Comparison of ENCODE assay signal across 1 cellular context in the genomic region with DNA sequence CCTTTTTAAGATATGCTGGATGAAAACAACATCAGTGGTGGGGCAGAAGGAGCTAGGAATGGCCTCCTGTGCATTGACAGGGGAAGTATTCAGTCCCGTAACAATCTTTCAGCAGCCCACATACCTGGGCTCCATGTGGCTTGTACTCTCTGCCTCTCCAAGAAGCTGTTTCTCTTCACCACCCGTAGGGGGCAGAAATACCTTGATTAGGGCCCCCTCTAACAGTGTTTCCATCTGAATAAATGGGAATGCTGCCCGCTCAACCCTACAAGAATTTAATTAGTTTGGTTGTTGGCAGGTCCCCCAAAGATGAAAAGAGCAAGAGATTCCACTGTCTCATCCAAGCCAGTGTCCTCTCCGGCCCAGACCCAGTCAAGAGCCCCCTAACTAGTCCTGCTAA.
TF ChIP-seq lines count a peak whose summit lies in the region.

No MANE protein-coding gene starts in this region.

TF ChIP-seq in WTC11, 78 proteins besides CTCF, POLR2A, EP300 and RAD21 (continued from another document):
- TF ChIP-seq, protein P1, sequence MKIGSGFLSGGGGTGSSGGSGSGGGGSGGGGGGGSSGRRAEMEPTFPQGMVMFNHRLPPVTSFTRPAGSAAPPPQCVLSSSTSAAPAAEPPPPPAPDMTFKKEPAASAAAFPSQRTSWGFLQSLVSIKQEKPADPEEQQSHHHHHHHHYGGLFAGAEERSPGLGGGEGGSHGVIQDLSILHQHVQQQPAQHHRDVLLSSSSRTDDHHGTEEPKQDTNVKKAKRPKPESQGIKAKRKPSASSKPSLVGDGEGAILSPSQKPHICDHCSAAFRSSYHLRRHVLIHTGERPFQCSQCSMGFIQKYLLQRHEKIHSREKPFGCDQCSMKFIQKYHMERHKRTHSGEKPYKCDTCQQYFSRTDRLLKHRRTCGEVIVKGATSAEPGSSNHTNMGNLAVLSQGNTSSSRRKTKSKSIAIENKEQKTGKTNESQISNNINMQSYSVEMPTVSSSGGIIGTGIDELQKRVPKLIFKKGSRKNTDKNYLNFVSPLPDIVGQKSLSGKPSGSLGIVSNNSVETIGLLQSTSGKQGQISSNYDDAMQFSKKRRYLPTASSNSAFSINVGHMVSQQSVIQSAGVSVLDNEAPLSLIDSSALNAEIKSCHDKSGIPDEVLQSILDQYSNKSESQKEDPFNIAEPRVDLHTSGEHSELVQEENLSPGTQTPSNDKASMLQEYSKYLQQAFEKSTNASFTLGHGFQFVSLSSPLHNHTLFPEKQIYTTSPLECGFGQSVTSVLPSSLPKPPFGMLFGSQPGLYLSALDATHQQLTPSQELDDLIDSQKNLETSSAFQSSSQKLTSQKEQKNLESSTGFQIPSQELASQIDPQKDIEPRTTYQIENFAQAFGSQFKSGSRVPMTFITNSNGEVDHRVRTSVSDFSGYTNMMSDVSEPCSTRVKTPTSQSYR (CRISPR knock-in tag; IDR thresholded peaks at IDR 0.05), result no peak
- TF ChIP-seq, protein P2, sequence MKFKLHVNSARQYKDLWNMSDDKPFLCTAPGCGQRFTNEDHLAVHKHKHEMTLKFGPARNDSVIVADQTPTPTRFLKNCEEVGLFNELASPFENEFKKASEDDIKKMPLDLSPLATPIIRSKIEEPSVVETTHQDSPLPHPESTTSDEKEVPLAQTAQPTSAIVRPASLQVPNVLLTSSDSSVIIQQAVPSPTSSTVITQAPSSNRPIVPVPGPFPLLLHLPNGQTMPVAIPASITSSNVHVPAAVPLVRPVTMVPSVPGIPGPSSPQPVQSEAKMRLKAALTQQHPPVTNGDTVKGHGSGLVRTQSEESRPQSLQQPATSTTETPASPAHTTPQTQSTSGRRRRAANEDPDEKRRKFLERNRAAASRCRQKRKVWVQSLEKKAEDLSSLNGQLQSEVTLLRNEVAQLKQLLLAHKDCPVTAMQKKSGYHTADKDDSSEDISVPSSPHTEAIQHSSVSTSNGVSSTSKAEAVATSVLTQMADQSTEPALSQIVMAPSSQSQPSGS (CRISPR knock-in tag; IDR thresholded peaks at IDR 0.05; ENCODE audit: borderline replicate concordance, low read depth), result no peak
- TF ChIP-seq CREB1 (CRISPR knock-in tag; IDR thresholded peaks at IDR 0.05), result no peak
- no peak for TF ChIP-seq ZNF219 (CRISPR knock-in tag; IDR thresholded peaks at IDR 0.05; ENCODE audit: borderline replicate concordance)
- no peak for TF ChIP-seq MAX (CRISPR knock-in tag; IDR thresholded peaks at IDR 0.05)
- no peak for TF ChIP-seq EMX1 (CRISPR knock-in tag; IDR thresholded peaks at IDR 0.05)
- no peak for TF ChIP-seq ZNF425 (CRISPR knock-in tag; conservative IDR thresholded peaks at IDR 0.05)
- TF ChIP-seq IRF2 (CRISPR knock-in tag; IDR thresholded peaks at IDR 0.05; ENCODE audit: borderline replicate concordance, low read depth), result no peak
